Comparison of ENCODE assay signal across 9 cellular contexts in the genomic region with DNA sequence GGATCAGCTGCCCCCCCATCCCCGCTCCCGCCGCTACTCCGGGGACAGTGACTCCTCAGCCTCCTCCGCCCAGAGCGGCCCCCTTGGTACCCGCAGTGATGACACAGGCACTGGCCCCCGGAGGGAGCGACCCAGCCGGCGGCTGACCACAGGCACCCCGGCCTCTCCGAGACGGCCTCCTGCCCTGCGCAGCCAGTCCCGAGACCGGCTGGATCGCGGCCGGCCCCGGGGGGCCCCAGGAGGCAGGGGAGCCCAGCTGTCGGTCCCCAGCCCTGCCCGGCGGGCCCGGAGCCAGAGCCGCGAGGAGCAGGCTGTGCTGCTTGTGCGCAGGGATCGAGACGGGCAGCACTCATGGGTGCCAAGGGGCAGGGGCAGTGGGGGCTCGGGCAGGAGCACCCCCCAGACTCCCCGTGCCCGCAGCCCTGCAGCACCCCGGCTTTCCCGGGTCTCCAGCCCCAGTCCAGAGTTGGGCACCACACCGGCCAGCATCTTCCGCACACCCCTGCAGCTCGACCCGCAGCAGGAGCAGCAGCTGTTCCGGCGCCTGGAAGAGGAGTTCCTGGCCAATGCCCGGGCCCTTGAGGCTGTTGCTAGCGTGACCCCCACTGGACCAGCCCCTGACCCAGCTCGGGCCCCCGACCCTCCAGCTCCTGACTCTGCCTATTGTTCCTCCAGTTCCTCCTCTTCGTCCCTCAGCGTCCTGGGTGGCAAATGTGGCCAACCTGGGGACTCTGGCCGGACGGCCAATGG. TPM values are rescaled to one million over a fixed set of nuclear protein-coding genes. Genes with fewer than 3 reads are reported as not detected.
DNase-seq lines count a peak whose midpoint lies in the region; ATAC-seq and TF ChIP-seq lines count a peak whose summit lies in the region.
"Had no signal": no experiment of that assay in that cellular context is flagged by ENCODE, and none has a peak within 500 bp of the region (broad histone marks: within the 10 kb centered on the region; RNA-seq: fewer than 3 reads in every experiment).

No MANE protein-coding gene starts in this region.

- no peak for TF ChIP-seq POLR2A in stomach (IDR thresholded peaks at IDR 0.05)

- intact Hi-C loops in stomach (cut with DNase I; ENCODE audit: low total_unique reads): no loop called here

- WGBS in stomach, 5 donors: 59 to 72% (median 68%) methylated on average over 34 to 49 of the region's 49 CpGs

- no peaks in the 10 kb centered on the region for H3K9me3 ChIP-seq in adipocyte (ENCODE audit: control insufficient read depth, low read length)
- no peaks in the 10 kb centered on the region for H3K9me3 ChIP-seq in stomach
- H3K9me3 ChIP-seq: adrenal gland had no signal

- no peak for TF ChIP-seq EP300 in stomach (IDR thresholded peaks at IDR 0.05)

- peak; percentile 31 for DNase-seq in GM13976 (ENCODE audit: low spot score)
- DNase-seq in adipocyte (ENCODE audit: low read depth): no peak
- peak; percentile 49 for DNase-seq in islet precursor cell
- DNase-seq in stomach: no peak
- DNase-seq in GM19240 (ENCODE audit: insufficient read length, low spot score): no peak
- no peak for DNase-seq in HuH-7 (ENCODE audit: low spot score)

- TF ChIP-seq CTCF in GM13976 (IDR thresholded peaks at IDR 0.05; ENCODE audit: borderline replicate concordance, control extremely low read depth, extremely low read depth, insufficient read depth, missing control alignments) (no peak), stomach (IDR thresholded peaks at IDR 0.05) (no peak)

- H3K27me3 ChIP-seq in adipocyte (replicated peaks; ENCODE audit: control insufficient read depth, insufficient read depth, low read length) (peaks cover 21% of the 10 kb centered on the region), stomach (peaks cover 15 to 47% (median 38%) of the 10 kb centered on the region in 3 donors)

- peak overlapping the region; percentile 48 to 90 (median 88) for H3K27ac ChIP-seq in stomach

- H3K4me1 ChIP-seq in adipocyte (ENCODE audit: control insufficient read depth, insufficient read depth, low read length) (peaks cover 34% of the 10 kb centered on the region), stomach (peaks cover 77 to 89% (median 83%) of the 10 kb centered on the region in 4 donors)

- H3K9ac ChIP-seq in adipocyte (ENCODE audit: low read length): peak overlapping the region; percentile 64

- H3K36me3 ChIP-seq in adipocyte (ENCODE audit: control insufficient read depth, insufficient read depth, low read length, severe bottlenecking) (no peaks in the 10 kb centered on the region), stomach (no peaks in the 10 kb centered on the region)
- H3K36me3 ChIP-seq: adrenal gland had no signal

- in situ Hi-C loops in GM13976 (cut with MboI; ENCODE audit: low sequenced_read_pairs, unreplicated experiment): no loop called here

- ATAC-seq in GM21529 (IDR thresholded peaks at IDR 0.05; ENCODE audit: unreplicated experiment): no peak
- no peak for ATAC-seq in GM18909 (IDR thresholded peaks at IDR 0.05; ENCODE audit: poor library complexity, unreplicated experiment)

- H3K4me3 ChIP-seq in adipocyte (ENCODE audit: low read length) (peak overlapping the region; percentile 44), stomach (peak overlapping the region; percentile 6 to 31 (median 13))
- H3K4me3 ChIP-seq: adrenal gland had no signal

RNA-seq across cellular contexts. Expression of a gene that starts 3.9 kb away (rescaled TPM):
- under 1 TPM in 1 of 5 donors, not detected in 4; 0.37 TPM for total RNA-seq in stomach
- polyA plus RNA-seq in stomach: 1 to 10 TPM in 1 of 3 donors, under 1 TPM in 2; 0.19 to 3.5 (median 0.76) TPM

RNA-seq across cellular contexts. Expression of a gene that starts 5.2 kb away (rescaled TPM):
- 10 to 100 TPM in 4 of 5 donors, 1 to 10 TPM in 1; 4.4 to 81.1 (median 53.6) TPM for total RNA-seq in stomach
- polyA plus RNA-seq in stomach: 10 to 100 TPM; 14.7 to 22.3 (median 15.7) TPM

RNA-seq across cellular contexts. Expression of a gene that starts 43.6 kb away (rescaled TPM):
- 100 to 1,000 TPM; 145 to 376 (median 185) TPM for total RNA-seq in stomach
- polyA plus RNA-seq in stomach: 100 to 1,000 TPM in 1 of 3 donors, 10 to 100 TPM in 2; 97.7 to 137 (median 98.2) TPM

RNA-seq across cellular contexts. Expression of a gene that starts 43.9 kb away (rescaled TPM):
- 10 to 100 TPM; 14.5 to 76.5 (median 45.1) TPM for total RNA-seq in stomach
- 10 to 100 TPM in 2 of 3 donors, 1 to 10 TPM in 1; 9.8 to 19.6 (median 16.7) TPM for polyA plus RNA-seq in stomach

Comparison
In these comparisons a context has a peak if more than half of its experiments do, and no peak if none do; other contexts are left out.
1. DNase-seq: peak in GM13976 (single experiment) and islet precursor cell (single experiment); none in adipocyte (single experiment), stomach (single experiment), GM19240 (single experiment) and HuH-7 (single experiment).